In genomic region chr4:148145475-148145874, GRCh38 we compare ENCODE assay signal across 24 cellular contexts.
A peak's percentile ranks its signal among the peaks of the same experiment; 100 is the strongest.
DNase-seq lines count a peak whose midpoint lies in the region; ATAC-seq, FAIRE-seq and TF ChIP-seq lines count a peak whose summit lies in the region.
"Had no signal": no experiment of that assay in that cellular context is flagged by ENCODE, and none has a peak within 500 bp of the region (broad histone marks: within the 10 kb centered on the region; RNA-seq: fewer than 3 reads in every experiment).

No MANE protein-coding gene starts in this region.

- H3K27me3 ChIP-seq in GM23338 (ENCODE audit: insufficient read depth) (no peaks in the 10 kb centered on the region), H9 (ENCODE audit: insufficient read depth, low read length) (no peaks in the 10 kb centered on the region), endodermal cell (ENCODE audit: control insufficient read depth, insufficient read depth, low read length, poor library complexity, severe bottlenecking) (no peaks in the 10 kb centered on the region)
- H3K27me3 ChIP-seq: BE2C; BLaER1 treated with 17β-estradiol and CSF1 and Interleukin-3, amounts not matched to agents 10 nM and 100 nM had no signal

- H3K27me3 Mint-ChIP-seq in GM23338 (ENCODE audit: insufficient read depth, low read depth, poor library complexity) (peaks cover 4% of the 10 kb centered on the region), H9 (ENCODE audit: low read depth) (no peaks in the 10 kb centered on the region), endodermal cell (ENCODE audit: insufficient read depth) (peaks cover 3% of the 10 kb centered on the region)
- H3K27me3 Mint-ChIP-seq: CD4-positive, alpha-beta T cell had no signal

- H4K8ac ChIP-seq in H9 (replicated peaks; ENCODE audit: insufficient read length, low read depth, low read length) = no peak overlapping the region

- no peak overlapping the region for H2BK5ac ChIP-seq in H9 (ENCODE audit: insufficient read length, low read length)

- FAIRE-seq in GM12891 (lab: Jason Lieb, UNC) = no peak
- FAIRE-seq: A549, D721Med, GM12892, H1 had no signal

- H2BK15ac ChIP-seq in H9 (ENCODE audit: low read depth, low read length) = no peak overlapping the region

- no peak overlapping the region for H3K56ac ChIP-seq in H9 (ENCODE audit: insufficient read length, low read depth, low read length)

- no peaks in the 10 kb centered on the region for H3K79me1 ChIP-seq in H9 (ENCODE audit: insufficient read depth, low read depth, low read length, poor library complexity, severe bottlenecking)

- H3K23ac ChIP-seq in H9 (ENCODE audit: insufficient read length, low read depth, low read length) = no peak overlapping the region

- H3F3A ChIP-seq in GM23338 (replicated peaks; ENCODE audit: low read depth) = no peaks in the 10 kb centered on the region

- H3K18ac ChIP-seq in H9 (ENCODE audit: insufficient read length, low read depth, low read length) = no peak overlapping the region

- TF ChIP-seq CTCF in GM23338 (conservative IDR thresholded peaks at IDR 0.05; ENCODE audit: low read depth in 2 of 2) (peak in 1 of 2 experiments; percentile 24; a peak in 1 of 4 replicates), H9 (conservative IDR thresholded peaks at IDR 0.05) (0 out of 3 replicates have a peak, but pooled peaks have one; percentile 16), endodermal cell (conservative IDR thresholded peaks at IDR 0.05) (no peak)

- H4K20me1 ChIP-seq in GM23338 (replicated peaks; ENCODE audit: insufficient read depth) = no peaks in the 10 kb centered on the region
- no peaks in the 10 kb centered on the region for H4K20me1 ChIP-seq in H9 (ENCODE audit: control insufficient read depth, insufficient read depth, insufficient read length)
- H4K20me1 ChIP-seq: BLaER1 treated with 17β-estradiol and CSF1 and Interleukin-3, amounts not matched to agents 10 nM and 100 nM had no signal

- no CpG with 5 or more reads among the region's 6 CpGs for WGBS in H9 (ENCODE audit: extremely low coverage, insufficient read length, low lambda C conversion rate)
- WGBS in endodermal cell (ENCODE audit: insufficient coverage in 1 of 2, insufficient read length in 1 of 2), 2 experiments = 78 to 80% methylated on average over 4 to 6 of the region's 6 CpGs

- no peak overlapping the region for H2BK12ac ChIP-seq in H9 (ENCODE audit: insufficient read length, low read depth, low read length)

- no peak overlapping the region for H3K4me2 ChIP-seq in GM23338
- H3K4me2 ChIP-seq in H9 (ENCODE audit: insufficient read depth, insufficient read length, low read length) = no peak overlapping the region
- H3K4me2 ChIP-seq: A549 had no signal

- H3K14ac ChIP-seq in H9 (ENCODE audit: insufficient read depth, low read length) = no peak overlapping the region

- DNase-seq in GM23338 (ENCODE audit: low spot score) (no peak), H9 (no peak), endodermal cell (peak; percentile 57), GM12891 (ENCODE audit: insufficient read length, low spot score) (no peak)
- DNase-seq: 8988T; ACHN; AML-193; BE2C; CD4-positive, alpha-beta T cell; CD8-positive, alpha-beta memory T cell; DMS 273 treated with DMSO at 0.1 percent for 48 hours; DMS53; DMS79 treated with DMSO at 0.1 percent for 48 hours; GF-D8; HFFc6 had no signal

- no peak overlapping the region for H4K5ac ChIP-seq in H9 (ENCODE audit: insufficient read length, low read depth, low read length)

- H3K27ac ChIP-seq in GM23338 (ENCODE audit: low read depth) (no peak overlapping the region), H9 (ENCODE audit: insufficient read length, low read depth, low read length) (no peak overlapping the region), endodermal cell (ENCODE audit: low read depth, low read length) (no peak overlapping the region)
- H3K27ac ChIP-seq: A549; BLaER1 treated with 17β-estradiol and CSF1 and Interleukin-3, amounts not matched to agents 10 nM and 100 nM had no signal

- H3K36me3 ChIP-seq in GM23338 (ENCODE audit: insufficient read depth) (no peaks in the 10 kb centered on the region), endodermal cell (ENCODE audit: control insufficient read depth, insufficient read depth, low read length) (no peaks in the 10 kb centered on the region)
- H3K36me3 ChIP-seq: BE2C; BLaER1 treated with 17β-estradiol and CSF1 and Interleukin-3, amounts not matched to agents 10 nM and 100 nM; HAP-1 had no signal

- H3K27ac Mint-ChIP-seq in GM23338 = no peak overlapping the region
- H3K27ac Mint-ChIP-seq in H9 = peak overlapping the region in 1 of 3 experiments; percentile 13; a peak in 2 of 7 replicates
- H3K27ac Mint-ChIP-seq in endodermal cell = no peak overlapping the region
- H3K27ac Mint-ChIP-seq: CD4-positive, alpha-beta T cell; HFFc6 had no signal

- H3K36me3 Mint-ChIP-seq in GM23338 (ENCODE audit: low read depth) (no peaks in the 10 kb centered on the region; the same call in 2 of the 3 replicates), H9 (ENCODE audit: insufficient read depth in 1 of 3, low read depth in 3 of 3) (no peaks in the 10 kb centered on the region), endodermal cell (ENCODE audit: low read depth) (no peaks in the 10 kb centered on the region)
- H3K36me3 Mint-ChIP-seq: CD14-positive monocyte had no signal

- H3K9me3 Mint-ChIP-seq in GM23338 (no peaks in the 10 kb centered on the region), H9 (no peaks in the 10 kb centered on the region), endodermal cell (no peaks in the 10 kb centered on the region)
- H3K9me3 Mint-ChIP-seq: CD4-positive, alpha-beta T cell; CD8-positive, alpha-beta memory T cell; HFFc6 had no signal

- H3K4me1 Mint-ChIP-seq in GM23338 = peaks cover 6% of the 10 kb centered on the region; the same call in 2 of the 3 replicates
- H3K4me1 Mint-ChIP-seq in H9 = peaks cover 6% of the 10 kb centered on the region in 2 experiments; a peak in 3 of 4 replicates
- no peaks in the 10 kb centered on the region for H3K4me1 Mint-ChIP-seq in endodermal cell

- H2AFZ ChIP-seq in GM23338 (no peak overlapping the region), H9 (ENCODE audit: low read length) (no peak overlapping the region)

- H3K4me3 ChIP-seq in GM23338 = no peak overlapping the region
- H3K4me3 ChIP-seq in endodermal cell (ENCODE audit: low read length) = no peak overlapping the region
- H3K4me3 ChIP-seq: A549; BLaER1 treated with 17β-estradiol and CSF1 and Interleukin-3, amounts not matched to agents 10 nM and 100 nM; HAP-1 had no signal

- H3T11ph ChIP-seq in H9 (ENCODE audit: low read length) = no peak overlapping the region

- H3K4me1 ChIP-seq in GM23338 (ENCODE audit: insufficient read depth) (no peaks in the 10 kb centered on the region; the same call in 1 of the 2 replicates), H9 (ENCODE audit: insufficient read depth, low read length) (no peaks in the 10 kb centered on the region), endodermal cell (ENCODE audit: control insufficient read depth, insufficient read depth, low read length) (no peaks in the 10 kb centered on the region)
- H3K4me1 ChIP-seq: A549, BE2C, HAP-1 had no signal

- H3K9ac ChIP-seq in H9 (ENCODE audit: extremely low read depth, insufficient read length, low read length) (no peak overlapping the region), endodermal cell (ENCODE audit: extremely low read depth, low read length, poor library complexity, severe bottlenecking) (no peak overlapping the region)
- H3K9ac ChIP-seq: BLaER1 treated with 17β-estradiol and CSF1 and Interleukin-3, amounts not matched to agents 10 nM and 100 nM had no signal

- no peak overlapping the region for H2BK120ac ChIP-seq in H9 (ENCODE audit: low read depth, low read length, poor library complexity, severe bottlenecking)

- ATAC-seq in GM23338 = peak; percentile 23; the same call in 1 of the 3 replicates
- no peak for ATAC-seq in GM18511 (IDR thresholded peaks at IDR 0.05; ENCODE audit: unreplicated experiment)
- ATAC-seq in GM19328 (IDR thresholded peaks at IDR 0.05; ENCODE audit: unreplicated experiment) = no peak
- ATAC-seq: A549 had no signal

- TF ChIP-seq POLR2A in GM12891 (IDR thresholded peaks at IDR 0.05; ENCODE audit: low read depth, low read length) = no peak

- H3K9me2 ChIP-seq in GM23338 (ENCODE audit: insufficient read depth) = peaks cover 10% of the 10 kb centered on the region; the same call in 1 of the 2 replicates

- H3K9me3 ChIP-seq in H9 (ENCODE audit: control insufficient read depth, low read depth, low read length) (no peaks in the 10 kb centered on the region), endodermal cell (ENCODE audit: control insufficient read depth, low read length) (no peaks in the 10 kb centered on the region)
- H3K9me3 ChIP-seq: A549; BE2C; BLaER1 treated with 17β-estradiol and CSF1 and Interleukin-3, amounts not matched to agents 10 nM and 100 nM; HAP-1 had no signal

- H3K79me2 ChIP-seq in GM23338 (replicated peaks; ENCODE audit: insufficient read depth) (no peaks in the 10 kb centered on the region), H9 (ENCODE audit: insufficient read depth, low read length) (no peaks in the 10 kb centered on the region)

- H3K4ac ChIP-seq in H9 (ENCODE audit: low read depth, low read length) = no peak overlapping the region

- H2BK20ac ChIP-seq in H9 (ENCODE audit: low read depth, low read length, poor library complexity, severe bottlenecking) = no peak overlapping the region

- H2AK5ac ChIP-seq in H9 (ENCODE audit: insufficient read length, low read length) = no peak overlapping the region

- peaks cover 3% of the 10 kb centered on the region for H3K23me2 ChIP-seq in H9 (ENCODE audit: insufficient read length, low read depth, low read length, poor library complexity, severe bottlenecking)

- H3K4me3 Mint-ChIP-seq in GM23338 (no peak overlapping the region), H9 (no peak overlapping the region), endodermal cell (no peak overlapping the region)
- H3K4me3 Mint-ChIP-seq: CD14-positive monocyte; CD4-positive, alpha-beta T cell; CD8-positive, alpha-beta memory T cell; HFFc6 had no signal

- H4K91ac ChIP-seq in H9 (ENCODE audit: insufficient read length, low read depth, low read length) = no peak overlapping the region

TF ChIP-seq in GM23338, 12 proteins besides CTCF, POLR2A, EP300 and RAD21 (continues in another document):
- no peak for TF ChIP-seq POLR2AphosphoS5 (IDR thresholded peaks at IDR 0.05; ENCODE audit: low read depth)
- no peak for TF ChIP-seq ZNF331 (CRISPR knock-in tag; IDR thresholded peaks at IDR 0.05; ENCODE audit: low read depth)
- no peak for TF ChIP-seq NANOG (IDR thresholded peaks at IDR 0.05; ENCODE audit: borderline replicate concordance)

TF ChIP-seq in GM12891, 5 proteins besides CTCF, POLR2A, EP300 and RAD21:
- TF ChIP-seq PAX5 (IDR thresholded peaks at IDR 0.05; ENCODE audit: insufficient read depth, low read length, severe bottlenecking) = no peak
- no peak for TF ChIP-seq TAF1 (IDR thresholded peaks at IDR 0.05; ENCODE audit: low read depth, low read length)
